1 cellular context compared by ENCODE assay signal in genomic region chr1:42949312-42950145, GRCh38.
A peak's percentile ranks its signal among the peaks of the same experiment; 100 is the strongest.
TF ChIP-seq lines count a peak whose summit lies in the region.

No MANE protein-coding gene starts in this region.

TF ChIP-seq in SK-N-SH, 30 proteins besides CTCF, POLR2A, EP300 and RAD21 (continued from another document):
- TF ChIP-seq RXRA (IDR thresholded peaks at IDR 0.05; ENCODE audit: borderline replicate concordance, low read depth), result peak; percentile 10; the same call in 1 of the 2 replicates
TF ChIP-seq in SK-N-SH: peak in this region for 2.
